8 cellular contexts compared by ENCODE assay signal in genomic region chr5:115209279-115209678, GRCh38. TPM values are rescaled to one million over a fixed set of nuclear protein-coding genes. Genes with fewer than 3 reads are reported as not detected.
A peak's percentile ranks its signal among the peaks of the same experiment; 100 is the strongest.
DNase-seq lines count a peak whose midpoint lies in the region; ATAC-seq and TF ChIP-seq lines count a peak whose summit lies in the region.

No MANE protein-coding gene starts in this region.

- H3K36me3 ChIP-seq in mammary epithelial cell (ENCODE audit: insufficient read depth, low read length) = peaks cover 8% of the 10 kb centered on the region
- H3K36me3 ChIP-seq in thyroid gland = no peaks in the 10 kb centered on the region

- dilution Hi-C loops in mammary epithelial cell (cut with HindIII; ENCODE audit: low sequenced_read_pairs) = no loop called here

- intact Hi-C loops in mammary epithelial cell (cut with micrococcal nuclease) = no loop called here
- intact Hi-C loops in thyroid gland (cut with DNase I) = no loop called here

- no peak for TF ChIP-seq POLR2A in thyroid gland (IDR thresholded peaks at IDR 0.05)

- H3K4me2 ChIP-seq in mammary epithelial cell (ENCODE audit: insufficient read depth, low read depth, low read length) = no peak overlapping the region

- H3K27ac ChIP-seq in mammary epithelial cell (ENCODE audit: insufficient read depth, low read depth, low read length) (no peak overlapping the region), thyroid gland (no peak overlapping the region)

- ATAC-seq in GM18498 (IDR thresholded peaks at IDR 0.05; ENCODE audit: unreplicated experiment) = peak; percentile 100
- ATAC-seq in GM21619 (IDR thresholded peaks at IDR 0.05; ENCODE audit: unreplicated experiment) = peak; percentile 100

- DNase-seq in Kasumi-1 (lab: John Stamatoyannopoulos, UW) (peak; percentile 98), RKO (ENCODE audit: low spot score) (no peak), mammary epithelial cell (no peak), thyroid gland (no peak)
- DNase-seq in activated naive CD8-positive, alpha-beta T cell treated with anti-CD3 and anti-CD28 coated beads, Interleukin-2, amount 50 U/mL, for 16 hours (ENCODE audit: low read depth, low spot score) = peak; percentile 2
- peak; percentile 59 for DNase-seq in stimulated activated CD4-positive, alpha-beta T cell treated with anti-CD3 and anti-CD28 coated beads, Interleukin-1b, Interleukin-23, amount 100 ng/mL, for 48 hours

- H3K4me1 ChIP-seq in mammary epithelial cell (ENCODE audit: insufficient read depth, low read length) (no peaks in the 10 kb centered on the region), thyroid gland (no peaks in the 10 kb centered on the region)

- TF ChIP-seq CTCF in mammary epithelial cell (conservative IDR thresholded peaks at IDR 0.05 in 1 of 2, IDR thresholded peaks at IDR 0.05 in 1 of 2; ENCODE audit: extremely low read depth in 1 of 2, insufficient read depth in 1 of 2, low read depth in 1 of 2, low read length in 2 of 2) (no peak), thyroid gland (IDR thresholded peaks at IDR 0.05) (no peak)

- CTCF ChIA-PET in mammary epithelial cell (lab: Charles Lee; ENCODE audit: low non-redundant PET) = no interaction called here

- H3K9ac ChIP-seq in mammary epithelial cell (ENCODE audit: insufficient read depth, low read length) = no peak overlapping the region

- in situ Hi-C loops in mammary epithelial cell (cut with MboI; ENCODE audit: low sequenced_read_pairs in 2 of 2) = no loop called here

- no peaks in the 10 kb centered on the region for H3K79me2 ChIP-seq in mammary epithelial cell (ENCODE audit: insufficient read depth, low read length)

- H3K9me3 ChIP-seq in mammary epithelial cell (replicated peaks; ENCODE audit: insufficient read depth, low read length) = no peaks in the 10 kb centered on the region
- H3K9me3 ChIP-seq in thyroid gland = no peaks in the 10 kb centered on the region

- H3K27me3 ChIP-seq in mammary epithelial cell (ENCODE audit: insufficient read depth, low read length) (no peaks in the 10 kb centered on the region), thyroid gland (no peaks in the 10 kb centered on the region)

- BruUV-seq in mammary epithelial cell (replicated peaks; lab: Mats Ljungman, UMichigan) = no TSS peak

- no peak overlapping the region for H2AFZ ChIP-seq in mammary epithelial cell (ENCODE audit: low read depth, low read length)

- 95% methylated on average over 3 of the region's 3 CpGs for WGBS in mammary epithelial cell (ENCODE audit: low coverage, missing lambda C conversion rate)
- 85 to 91% methylated on average over 3 of the region's 3 CpGs for WGBS in thyroid gland, 2 donors

- H3K4me3 ChIP-seq in mammary epithelial cell (replicated peaks in 1 of 3; ENCODE audit: insufficient read depth in 1 of 3, low read depth in 2 of 3, low read length in 3 of 3) (no peak overlapping the region), thyroid gland (replicated peaks in 1 of 3) (no peak overlapping the region)

- H4K20me1 ChIP-seq in mammary epithelial cell (ENCODE audit: insufficient read depth, low read length) = no peaks in the 10 kb centered on the region

RNA-seq across cellular contexts. Expression of gene TRIM36, which starts 39.6 kb away (rescaled TPM):
- total RNA-seq in mammary epithelial cell (1 to 10 TPM; 2.8 to 6.1 TPM), thyroid gland (1 to 10 TPM in 3 of 4 donors, under 1 TPM in 1; 0.22 to 3.4 (median 2.1) TPM)
- polyA plus RNA-seq in mammary epithelial cell = 3.5 TPM
- polyA minus RNA-seq in mammary epithelial cell = 10.0 TPM

RNA-seq across cellular contexts. Expression of gene PGGT1B, which starts 53.4 kb away (rescaled TPM):
- 10 to 100 TPM; 22.7 to 41.5 TPM for total RNA-seq in mammary epithelial cell
- 2.1 TPM for polyA plus RNA-seq in mammary epithelial cell
- 25.6 TPM for polyA minus RNA-seq in mammary epithelial cell
- 10 to 100 TPM; 19.9 to 30.8 (median 20.9) TPM for total RNA-seq in thyroid gland

Comparison
In these comparisons a context has a peak if more than half of its experiments do, and no peak if none do; other contexts are left out.
1. DNase-seq: peak in Kasumi-1 (2 of 2), activated naive CD8-positive, alpha-beta T cell treated with anti-CD3 and anti-CD28 coated beads, Interleukin-2, amount 50 U/mL, for 16 hours (single experiment) and stimulated activated CD4-positive, alpha-beta T cell treated with anti-CD3 and anti-CD28 coated beads, Interleukin-1b, Interleukin-23, amount 100 ng/mL, for 48 hours (single experiment); none in RKO (single experiment), mammary epithelial cell (single experiment) and thyroid gland (0 of 2).